31 cellular contexts compared by ENCODE assay signal in the genomic region with DNA sequence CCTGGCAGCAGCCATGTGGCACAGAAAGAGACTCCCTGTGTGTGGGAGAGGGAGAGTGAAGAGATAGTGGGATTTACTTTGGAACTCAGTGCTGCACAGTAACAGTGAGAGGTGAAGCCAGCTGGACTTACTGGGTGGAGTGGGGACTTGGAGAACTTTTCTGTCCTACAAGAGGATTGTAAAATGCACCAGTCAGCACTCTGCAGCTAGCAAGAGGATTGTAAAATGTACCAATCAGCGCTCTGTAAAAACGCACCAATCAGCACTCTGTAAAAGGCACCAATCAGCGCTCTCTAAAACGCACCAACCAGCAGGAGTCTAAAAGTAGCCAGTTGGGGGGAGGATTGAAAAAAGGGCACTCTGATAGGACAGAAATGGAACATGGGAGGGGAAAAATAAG.
"Had no signal": no experiment of that assay in that cellular context is flagged by ENCODE, and none has a peak within 500 bp of the region (broad histone marks: within the 10 kb centered on the region; RNA-seq: fewer than 3 reads in every experiment).

No MANE protein-coding gene starts in this region.

- H3K4me1 Mint-ChIP-seq: activated B cell treated with CpG ODN at 0.5 μM for 24 hours; activated CD4-positive, alpha-beta memory T cell treated with anti-CD3 and anti-CD28 coated beads, Interleukin-2, amount 10 ng/mL, durations not matched to agents 7 days and 5 days; activated naive CD4-positive, alpha-beta T cell treated with anti-CD3 and anti-CD28 coated beads, Interleukin-2, amount 10 ng/mL, durations not matched to agents 7 days and 5 days; activated naive CD8-positive, alpha-beta T cell treated with anti-CD3 and anti-CD28 coated beads, Interleukin-2, amount 10 ng/mL, durations not matched to agents 7 days and 5 days; T-helper 17 cell had no signal

- H3K27ac Mint-ChIP-seq: activated B cell treated with CpG ODN at 0.5 μM for 24 hours; activated CD4-positive, alpha-beta memory T cell treated with anti-CD3 and anti-CD28 coated beads, Interleukin-2, amount 10 ng/mL, durations not matched to agents 7 days and 5 days; activated naive CD4-positive, alpha-beta T cell treated with anti-CD3 and anti-CD28 coated beads, Interleukin-2, amount 10 ng/mL, durations not matched to agents 7 days and 5 days; activated naive CD4-positive, alpha-beta T cell treated with anti-CD3 and anti-CD28 coated beads, Interleukin-2, amount 50 U/mL, for 72 hours; activated naive CD8-positive, alpha-beta T cell treated with anti-CD3 and anti-CD28 coated beads, Interleukin-2, amount 10 ng/mL, durations not matched to agents 7 days and 5 days; activated T-cell treated with anti-CD3 and anti-CD28 coated beads, Interleukin-2, amount 50 U/mL, for 24 hours; activated T-cell treated with anti-CD3 and anti-CD28 coated beads, Interleukin-2, amount 50 U/mL, for 72 hours; effector memory CD8-positive, alpha-beta T cell; T-helper 17 cell; T-helper 2 cell treated with Interferon-gamma antibody and Interleukin-4, amounts not matched to agents 5 μg/mL and 100 μg/mL, for 36 hours had no signal

- H3K36me3 Mint-ChIP-seq: activated naive CD4-positive, alpha-beta T cell treated with anti-CD3 and anti-CD28 coated beads, Interleukin-2, amount 10 ng/mL, durations not matched to agents 7 days and 5 days; activated naive CD4-positive, alpha-beta T cell treated with anti-CD3 and anti-CD28 coated beads, Interleukin-2, amount 50 U/mL, for 72 hours; activated naive CD8-positive, alpha-beta T cell treated with anti-CD3 and anti-CD28 coated beads, Interleukin-2, amount 10 ng/mL, durations not matched to agents 7 days and 5 days had no signal

- H3K27me3 ChIP-seq: ascending aorta, brain microvascular endothelial cell, esophagus muscularis mucosa, gastrocnemius medialis, heart left ventricle had no signal

- H3K27me3 Mint-ChIP-seq: activated B cell treated with CpG ODN at 0.5 μM for 24 hours; activated CD4-positive, alpha-beta memory T cell treated with anti-CD3 and anti-CD28 coated beads, Interleukin-2, amount 10 ng/mL, durations not matched to agents 7 days and 5 days; activated naive CD4-positive, alpha-beta T cell treated with anti-CD3 and anti-CD28 coated beads, Interleukin-2, amount 10 ng/mL, durations not matched to agents 7 days and 5 days; activated naive CD8-positive, alpha-beta T cell treated with anti-CD3 and anti-CD28 coated beads, Interleukin-2, amount 10 ng/mL, durations not matched to agents 7 days and 5 days; activated T-cell treated with anti-CD3 and anti-CD28 coated beads, Interleukin-2, amount 50 U/mL, for 24 hours; T-helper 17 cell had no signal

- H3K4me3 Mint-ChIP-seq: activated B cell treated with CpG ODN at 0.5 μM for 24 hours; activated CD4-positive, alpha-beta memory T cell treated with anti-CD3 and anti-CD28 coated beads, Interleukin-2, amount 10 ng/mL, durations not matched to agents 7 days and 5 days; activated naive CD4-positive, alpha-beta T cell treated with anti-CD3 and anti-CD28 coated beads, Interleukin-2, amount 10 ng/mL, durations not matched to agents 7 days and 5 days; activated naive CD8-positive, alpha-beta T cell treated with anti-CD3 and anti-CD28 coated beads, Interleukin-2, amount 10 ng/mL, durations not matched to agents 7 days and 5 days; activated T-cell treated with anti-CD3 and anti-CD28 coated beads, Interleukin-2, amount 50 U/mL, for 24 hours; activated T-cell treated with anti-CD3 and anti-CD28 coated beads, Interleukin-2, amount 50 U/mL, for 72 hours; effector memory CD8-positive, alpha-beta T cell; T-helper 17 cell; T-helper 2 cell treated with Interferon-gamma antibody and Interleukin-4, amounts not matched to agents 5 μg/mL and 100 μg/mL, for 36 hours had no signal

- H3K4me3 ChIP-seq: ascending aorta, esophagus muscularis mucosa, gastrocnemius medialis, heart left ventricle had no signal

- DNase-seq: activated B cell treated with CpG ODN at 0.5 μM for 24 hours; activated CD4-positive, alpha-beta memory T cell treated with anti-CD3 and anti-CD28 coated beads, Interleukin-2, amount 10 ng/mL, durations not matched to agents 7 days and 5 days; activated CD4-positive, alpha-beta T cell treated with anti-CD3 and anti-CD28 coated beads for 48 hours; activated CD8-positive, alpha-beta memory T cell treated with anti-CD3 and anti-CD28 coated beads, Interleukin-2, amount 50 U/mL, for 48 hours; activated gamma-delta T cell; activated naive CD4-positive, alpha-beta T cell; activated naive CD4-positive, alpha-beta T cell treated with anti-CD3 and anti-CD28 coated beads, Interleukin-2, amount 10 ng/mL, durations not matched to agents 7 days and 5 days; activated naive CD8-positive, alpha-beta T cell treated with anti-CD3 and anti-CD28 coated beads, Interleukin-2, amount 10 ng/mL, durations not matched to agents 7 days and 5 days; activated T-cell treated with anti-CD3 and anti-CD28 coated beads for 4 hours; activated T-cell treated with anti-CD3 and anti-CD28 coated beads, Interleukin-2, amount 50 U/mL, for 24 hours; activated T-cell treated with anti-CD3 and anti-CD28 coated beads, Interleukin-2, amount 50 U/mL, for 72 hours; brain microvascular endothelial cell; caudate nucleus; cortex of kidney; dermis blood vessel endothelial cell; effector CD4-positive, alpha-beta T cell; effector memory CD8-positive, alpha-beta T cell; erythroblast; foreskin keratinocyte; gastrocnemius medialis; glutamatergic neuron; heart left ventricle; T-helper 1 cell; T-helper 17 cell; T1000; WERI-Rb-1 had no signal

- H3K4me1 ChIP-seq: ascending aorta, esophagus muscularis mucosa, foreskin keratinocyte, gastrocnemius medialis, heart left ventricle had no signal

- H3K27ac ChIP-seq: ascending aorta, brain microvascular endothelial cell, esophagus muscularis mucosa, foreskin keratinocyte, gastrocnemius medialis, heart left ventricle, WERI-Rb-1 had no signal

- H3K9me3 Mint-ChIP-seq: activated naive CD4-positive, alpha-beta T cell treated with anti-CD3 and anti-CD28 coated beads, Interleukin-2, amount 10 ng/mL, durations not matched to agents 7 days and 5 days; T-helper 2 cell treated with Interferon-gamma antibody and Interleukin-4, amounts not matched to agents 5 μg/mL and 100 μg/mL, for 36 hours had no signal

- H3K9me3 ChIP-seq: gastrocnemius medialis had no signal

- H3K36me3 ChIP-seq: ascending aorta, brain microvascular endothelial cell, esophagus muscularis mucosa, gastrocnemius medialis, heart left ventricle, WERI-Rb-1 had no signal

- ATAC-seq: activated CD4-positive, CD25-positive, alpha-beta regulatory T cell treated with anti-CD3 and anti-CD28 coated beads, Interleukin-2, amount 50 U/mL, for 24 hours; activated naive CD4-positive, alpha-beta T cell treated with anti-CD3 and anti-CD28 coated beads, Interleukin-2, amount 50 U/mL, for 72 hours; activated T-cell treated with anti-CD3 and anti-CD28 coated beads, Interleukin-2, amount 50 U/mL, for 72 hours; effector memory CD8-positive, alpha-beta T cell; foreskin keratinocyte; gastrocnemius medialis; heart left ventricle; T-helper 17 cell had no signal
